In genomic region chr6:14499309-14499708, GRCh38 we compare ENCODE assay signal across 1 cellular context.
TF ChIP-seq lines count a peak whose summit lies in the region.

No MANE protein-coding gene starts in this region.

TF ChIP-seq in IMR-90, 13 proteins besides CTCF, POLR2A, EP300 and RAD21:
- TF ChIP-seq FOS (IDR thresholded peaks at IDR 0.05; ENCODE audit: low read depth, low read length) (no peak), MAZ (IDR thresholded peaks at IDR 0.05; ENCODE audit: borderline replicate concordance, low read depth, low read length) (no peak), RFX5 (IDR thresholded peaks at IDR 0.05; ENCODE audit: low read depth, low read length) (no peak), ELK1 (IDR thresholded peaks at IDR 0.05; ENCODE audit: borderline replicate concordance, low read depth, low read length) (no peak), USF2 (IDR thresholded peaks at IDR 0.05; ENCODE audit: low read depth, low read length) (no peak), CEBPB (IDR thresholded peaks at IDR 0.05; ENCODE audit: low read depth, low read length) (no peak), CHD1 (IDR thresholded peaks at IDR 0.05; ENCODE audit: low read depth, low read length) (no peak), MAFK (IDR thresholded peaks at IDR 0.05; ENCODE audit: low read depth, low read length) (no peak), MXI1 (IDR thresholded peaks at IDR 0.05; ENCODE audit: borderline replicate concordance, low read depth, low read length) (no peak), RCOR1 (IDR thresholded peaks at IDR 0.05; ENCODE audit: insufficient replicate concordance, low read length) (no peak), SMC3 (IDR thresholded peaks at IDR 0.05; ENCODE audit: low read depth, low read length) (no peak), NFE2L2 (IDR thresholded peaks at IDR 0.05; ENCODE audit: low read depth, low read length) (no peak), BHLHE40 (IDR thresholded peaks at IDR 0.05; ENCODE audit: low read depth, low read length) (no peak)
TF ChIP-seq in IMR-90: peak in this region for 0.
